ENCODE assay signal across 8 cellular contexts in the genomic region with DNA sequence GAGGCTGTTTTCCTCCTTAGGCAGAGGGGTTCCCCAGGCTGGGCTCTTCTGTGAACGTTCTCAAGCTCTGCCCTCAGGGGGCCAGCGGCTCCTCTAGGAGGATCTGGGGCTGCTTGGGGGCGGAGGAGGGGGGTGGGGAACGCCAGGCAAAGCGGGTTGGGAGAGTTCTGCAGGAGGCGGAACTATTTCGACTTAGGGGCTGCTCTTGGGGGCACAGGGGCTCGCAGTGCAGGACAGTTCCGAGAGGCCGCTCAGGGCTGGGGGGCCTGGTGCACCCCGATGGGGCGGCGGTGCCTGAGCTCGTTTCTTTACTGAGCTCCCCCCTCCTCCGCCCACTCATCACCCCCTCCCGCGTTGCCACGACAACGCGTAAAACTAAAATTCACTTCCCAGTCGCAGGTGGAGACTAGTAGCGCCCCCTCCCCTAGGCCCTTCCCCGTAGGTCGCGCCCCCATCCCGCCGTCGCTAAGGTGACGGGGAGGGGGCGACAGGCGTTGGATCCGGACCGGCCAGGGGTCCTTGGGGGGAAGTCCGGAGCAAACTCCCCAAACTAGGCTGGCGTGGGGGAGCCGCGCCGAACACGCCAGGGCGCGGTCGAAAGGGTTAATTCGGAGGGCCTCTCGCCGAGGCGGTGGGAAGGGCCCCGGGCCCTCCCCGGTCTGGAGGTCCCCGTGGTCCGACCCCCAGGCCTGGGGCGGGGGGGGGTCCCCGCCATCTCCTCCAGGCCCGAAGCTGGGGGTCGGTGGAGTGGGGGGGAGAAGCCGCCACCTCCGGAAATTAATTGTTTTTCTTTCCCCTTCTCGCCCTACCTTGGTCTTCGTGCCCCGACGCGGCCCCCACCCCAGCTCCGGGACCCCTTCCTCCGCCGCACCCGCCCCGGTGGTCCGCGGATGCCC. TPM values are rescaled to one million over a fixed set of nuclear protein-coding genes. Genes with fewer than 3 reads are reported as not detected.
A peak's percentile ranks its signal among the peaks of the same experiment; 100 is the strongest.
DNase-seq lines count a peak whose midpoint lies in the region; ATAC-seq and TF ChIP-seq lines count a peak whose summit lies in the region.

No MANE protein-coding gene starts in this region.

- H3K4me3 Mint-ChIP-seq in IgD-negative memory B cell (peak overlapping the region in 3 of 4 donors; percentile 63 to 82 (median 76)), nephron (peak overlapping the region; percentile 75 to 83 (median 81))

- H3K9me3 Mint-ChIP-seq in IgD-negative memory B cell (no peaks in the 10 kb centered on the region), nephron (no peaks in the 10 kb centered on the region)

- DNase-seq in AG10803 (ENCODE audit: low read depth), result no peak
- peak; percentile 25 for DNase-seq in effector CD8-positive, alpha-beta T cell (lab: John Stamatoyannopoulos, UW)
- DNase-seq in NCI-H82 treated with DMSO at 0.1 percent for 48 hours (lab: John Stamatoyannopoulos, UW; ENCODE audit: unreplicated experiment), result no peak
- no peak for DNase-seq in left colon
- DNase-seq in C1 segment of cervical spinal cord (lab: John Stamatoyannopoulos, UW), result no peak

- H3K36me3 Mint-ChIP-seq in IgD-negative memory B cell (no peaks in the 10 kb centered on the region), nephron (ENCODE audit: low read depth) (peaks cover 14% of the 10 kb centered on the region)

- H3K27me3 Mint-ChIP-seq in IgD-negative memory B cell, result peaks cover 39% of the 10 kb centered on the region
- H3K27me3 Mint-ChIP-seq in nephron (ENCODE audit: low read depth), result peaks cover 26% of the 10 kb centered on the region

- ATAC-seq in left colon, result no peak
- no peak for ATAC-seq in GM18907 (IDR thresholded peaks at IDR 0.05; ENCODE audit: unreplicated experiment)

- H3K4me1 Mint-ChIP-seq in IgD-negative memory B cell, result peaks cover 2 to 6% (median 3%) of the 10 kb centered on the region in 3 donors
- peaks cover 13% of the 10 kb centered on the region for H3K4me1 Mint-ChIP-seq in nephron

- intact Hi-C loops in left colon (cut with DNase I, micrococcal nuclease), result no loop called here

- H3K27ac Mint-ChIP-seq in IgD-negative memory B cell, result peak overlapping the region in 1 of 3 donors; percentile 43
- H3K27ac Mint-ChIP-seq in nephron, result peak overlapping the region; percentile 6 to 80 (median 48)

- no peak for TF ChIP-seq CTCF in AG10803 (conservative IDR thresholded peaks at IDR 0.05; ENCODE audit: low read length)
- no peak for TF ChIP-seq CTCF in nephron (IDR thresholded peaks at IDR 0.05; ENCODE audit: unreplicated experiment in 3 of 3)

- H3K4me3 ChIP-seq in AG10803 (ENCODE audit: low read length), result peak overlapping the region; percentile 27

RNA-seq across cellular contexts. Expression of a gene that starts 0.9 kb away (rescaled TPM):
- polyA plus RNA-seq in IgD-negative memory B cell, result not detected
- 1 to 10 TPM; 4.4 to 4.8 TPM for total RNA-seq in left colon

RNA-seq across cellular contexts. Expression of a gene that starts 45.5 kb away (rescaled TPM):
- polyA plus RNA-seq in IgD-negative memory B cell, result 11.5 TPM
- total RNA-seq in left colon, result 10 to 100 TPM; 84.8 to 97.8 TPM
